In the genomic region with DNA sequence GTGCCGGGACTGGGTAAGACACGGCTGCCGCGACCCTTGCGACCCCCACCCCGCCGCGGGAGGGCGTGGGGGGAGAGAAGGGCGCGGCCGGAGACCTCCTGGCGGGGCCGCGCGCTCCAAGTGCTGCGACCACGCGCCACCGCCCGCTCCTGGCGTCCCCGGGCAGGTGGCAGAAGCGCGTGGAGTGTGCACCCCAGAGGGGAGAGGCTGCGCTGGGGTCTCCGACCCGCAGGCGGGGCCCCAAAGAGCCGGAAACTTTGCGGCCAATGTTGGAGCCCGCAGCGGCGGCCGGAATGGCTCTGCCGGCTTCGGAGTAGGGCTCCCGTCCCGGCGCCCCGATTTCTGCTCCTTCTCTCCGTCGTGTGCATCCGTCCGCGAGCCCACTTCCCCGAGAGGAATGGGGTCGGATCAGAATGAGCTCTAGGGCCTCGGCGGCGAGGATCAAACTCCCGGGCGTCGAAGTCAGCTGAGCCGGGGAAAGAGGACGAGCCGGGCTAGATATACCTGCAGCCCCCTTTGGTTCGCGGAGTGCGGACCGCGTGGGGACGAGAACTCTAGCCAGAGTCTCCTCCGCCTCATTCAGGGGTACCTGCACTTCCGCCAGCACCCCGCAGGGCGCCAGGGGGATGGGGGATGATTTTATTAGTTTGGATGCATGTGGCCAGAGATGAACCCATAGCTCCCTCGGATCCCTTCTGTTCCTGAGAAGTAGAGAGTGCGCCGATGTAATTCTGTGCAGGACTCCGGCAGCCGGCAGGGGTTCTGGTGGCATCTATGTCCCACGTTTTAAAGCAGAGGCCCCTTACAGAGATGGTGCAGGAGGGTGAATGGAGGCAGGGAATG, we compare ENCODE assay signal across 8 cellular contexts. TPM values are rescaled to one million over a fixed set of nuclear protein-coding genes. Genes with fewer than 3 reads are reported as not detected.
A peak's percentile ranks its signal among the peaks of the same experiment; 100 is the strongest.
DNase-seq lines count a peak whose midpoint lies in the region; ATAC-seq and TF ChIP-seq lines count a peak whose summit lies in the region.

No MANE protein-coding gene starts in this region.

- POLR2A ChIA-PET in CD8-positive, alpha-beta T cell (lab: Charles Lee): interaction anchor here (0.6 to 2.4 kb wide), 3 partner anchors 93 to 396 kb away, joined by 3 to 10 read pairs (median 5); partner anchors contain the start of gene PARP1

- peak in 3 of 7 experiments; percentile 13 to 54 (median 32) for DNase-seq in CD8-positive, alpha-beta T cell
- DNase-seq in Karpas-422 (no peak), breast epithelium (ENCODE audit: low spot score in 2 of 2) (no peak), iPS-NIHi11 (ENCODE audit: low spot score) (no peak), OCI-M2 (lab: John Stamatoyannopoulos, UW; ENCODE audit: unreplicated experiment) (no peak), DMS153 treated with DMSO at 0.1 percent for 48 hours (lab: John Stamatoyannopoulos, UW; ENCODE audit: unreplicated experiment) (no peak), AG20443 (ENCODE audit: low spot score) (no peak)

- H3K27me3 ChIP-seq in CD8-positive, alpha-beta T cell (ENCODE audit: insufficient read depth, low read length): peaks cover 6% of the 10 kb centered on the region
- H3K27me3 ChIP-seq in Karpas-422 (ENCODE audit: low read length) (no peaks in the 10 kb centered on the region), breast epithelium (peaks cover 0 to 4% of the 10 kb centered on the region in 2 donors), mucosa of stomach (ENCODE audit: control insufficient read depth, insufficient read depth, low read length) (peaks cover 51% of the 10 kb centered on the region)

- H3K4me1 Mint-ChIP-seq in CD8-positive, alpha-beta T cell (ENCODE audit: low read depth): peaks cover 23% of the 10 kb centered on the region

- CTCF ChIA-PET in CD8-positive, alpha-beta T cell (lab: Charles Lee): interaction anchor here (0.8 to 2.7 kb wide), 9 partner anchors 8 to 291 kb away, joined by 3 to 16 read pairs (median 4); partner anchors contain the start of gene PARP1

- H3K36me3 ChIP-seq in CD8-positive, alpha-beta T cell (ENCODE audit: insufficient read depth, low read length): no peaks in the 10 kb centered on the region
- H3K36me3 ChIP-seq in Karpas-422 (ENCODE audit: insufficient read depth, low read length) (no peaks in the 10 kb centered on the region), breast epithelium (no peaks in the 10 kb centered on the region), mucosa of stomach (ENCODE audit: control insufficient read depth, insufficient read depth, low read length) (no peaks in the 10 kb centered on the region)

- no peaks in the 10 kb centered on the region for H3K9me2 ChIP-seq in Karpas-422 (replicated peaks; ENCODE audit: insufficient read depth, low read length)

- TF ChIP-seq POLR2A in breast epithelium (IDR thresholded peaks at IDR 0.05): no peak

- no peak overlapping the region for H2AFZ ChIP-seq in Karpas-422 (ENCODE audit: low read length)

- H3K27ac ChIP-seq in CD8-positive, alpha-beta T cell (ENCODE audit: low read depth, low read length): no peak overlapping the region
- no peak overlapping the region for H3K27ac ChIP-seq in Karpas-422 (ENCODE audit: low read length)
- H3K27ac ChIP-seq in breast epithelium: peak overlapping the region; percentile 44 to 83

- H3K9me3 ChIP-seq in CD8-positive, alpha-beta T cell (ENCODE audit: low read length): no peaks in the 10 kb centered on the region
- H3K9me3 ChIP-seq in Karpas-422 (ENCODE audit: low read length): no peaks in the 10 kb centered on the region
- H3K9me3 ChIP-seq in breast epithelium: no peaks in the 10 kb centered on the region
- no peaks in the 10 kb centered on the region for H3K9me3 ChIP-seq in mucosa of stomach (ENCODE audit: control insufficient read depth, low read length)

- H3K4me3 Mint-ChIP-seq in CD8-positive, alpha-beta T cell: peak overlapping the region; percentile 81

- H3K4me1 ChIP-seq in CD8-positive, alpha-beta T cell (ENCODE audit: insufficient read depth, low read length): peaks cover 20% of the 10 kb centered on the region
- H3K4me1 ChIP-seq in Karpas-422 (ENCODE audit: low read length) (peaks cover 28% of the 10 kb centered on the region), breast epithelium (peaks cover 0 to 8% of the 10 kb centered on the region in 2 donors), mucosa of stomach (ENCODE audit: control insufficient read depth, insufficient read depth, low read length) (peaks cover 13% of the 10 kb centered on the region)

- peaks cover 37% of the 10 kb centered on the region for H3K27me3 Mint-ChIP-seq in CD8-positive, alpha-beta T cell (ENCODE audit: low read depth)

- no peak for TF ChIP-seq CTCF in CD8-positive, alpha-beta T cell (IDR thresholded peaks at IDR 0.05)
- no peak for TF ChIP-seq CTCF in breast epithelium (IDR thresholded peaks at IDR 0.05)

- peak overlapping the region; percentile 56 for H3K4me3 ChIP-seq in CD8-positive, alpha-beta T cell (ENCODE audit: low read depth, low read length)
- H3K4me3 ChIP-seq in Karpas-422 (ENCODE audit: low read length) (no peak overlapping the region), breast epithelium (peak overlapping the region; percentile 49 to 78 (median 59)), mucosa of stomach (ENCODE audit: low read length) (no peak overlapping the region)

- no peak overlapping the region for H3K27ac Mint-ChIP-seq in CD8-positive, alpha-beta T cell

- peak overlapping the region; percentile 19 for H3K4me2 ChIP-seq in Karpas-422 (ENCODE audit: low read depth, low read length, poor library complexity, severe bottlenecking)

- H3K9me3 Mint-ChIP-seq in CD8-positive, alpha-beta T cell: no peaks in the 10 kb centered on the region

- intact Hi-C loops in CD8-positive, alpha-beta T cell (cut with DNase I, micrococcal nuclease): loop anchor here (5.0 to 10.0 kb wide), 3 partner anchors 92 to 283 kb away; no protein-coding TSS in a partner anchor
- intact Hi-C loops in breast epithelium (cut with DNase I; ENCODE audit: low total_unique reads): loop anchor here (10.0 kb wide), 1 partner anchor 55 kb away; no protein-coding TSS in a partner anchor

- no peaks in the 10 kb centered on the region for H3K79me2 ChIP-seq in Karpas-422 (ENCODE audit: low read length)

- no peak overlapping the region for H3K9ac ChIP-seq in Karpas-422 (ENCODE audit: low read length)
- H3K9ac ChIP-seq in mucosa of stomach (ENCODE audit: low read length): peak overlapping the region; percentile 3

- peak; percentile 11 for ATAC-seq in CD8-positive, alpha-beta T cell

- H4K20me1 ChIP-seq in Karpas-422 (ENCODE audit: insufficient read depth, low read depth, low read length): no peaks in the 10 kb centered on the region

- no peaks in the 10 kb centered on the region for H3K36me3 Mint-ChIP-seq in CD8-positive, alpha-beta T cell

RNA-seq across cellular contexts. Expression of gene STUM, which starts 0.8 kb away (rescaled TPM):
- total RNA-seq in CD8-positive, alpha-beta T cell: not detected
- total RNA-seq in Karpas-422 (2014; rRNA removed; shearing (Covaris generic); ENCODE audit: low replicate concordance): 0.04 and 0.15 TPM in 2 replicates
- total RNA-seq in breast epithelium: 1 to 10 TPM; 1.1 to 7.2 (median 2.2) TPM

Comparison
In these comparisons a context has a peak if more than half of its experiments do, and no peak if none do; other contexts are left out.
1. H3K27ac ChIP-seq: peak in breast epithelium (2 of 2); none in CD8-positive, alpha-beta T cell (single experiment) and Karpas-422 (single experiment).
2. H3K4me3 ChIP-seq: peak in CD8-positive, alpha-beta T cell (single experiment) and breast epithelium (3 of 3); none in Karpas-422 (single experiment) and mucosa of stomach (single experiment).